38 cellular contexts compared by ENCODE assay signal in genomic region chr1:119919241-119919640, GRCh38. TPM values are rescaled to one million over a fixed set of nuclear protein-coding genes. Genes with fewer than 3 reads are reported as not detected.
"Had no signal": no experiment of that assay in that cellular context is flagged by ENCODE, and none has a peak within 500 bp of the region (broad histone marks: within the 10 kb centered on the region; RNA-seq: fewer than 3 reads in every experiment).

No MANE protein-coding gene starts in this region.

- H3K9ac ChIP-seq: KMS-11 had no signal

- H3K4me3 ChIP-seq: MG63 had no signal

- DNase-seq: Karpas-422, Kasumi-1, KBM-7, KG1, MG63, MM.1S, MV-4-11, NCI-H1048, NCI-H1092, NCI-H1092 treated with DMSO at 0.1 percent for 48 hours, NCI-H1105, NCI-H1105 treated with DMSO at 0.1 percent for 48 hours, NCI-H1417, NCI-H1417 treated with DMSO at 0.1 percent for 48 hours, NCI-H1436, NCI-H1436 treated with DMSO at 0.1 percent for 48 hours, NCI-H146, NCI-H1694, NCI-H1694 treated with DMSO at 0.1 percent for 48 hours, NCI-H187, NCI-H187 treated with DMSO at 0.1 percent for 48 hours, NCI-H1930, NCI-H2029, NCI-H2029 treated with DMSO at 0.1 percent for 48 hours, NCI-H2081, NCI-H2081 treated with DMSO at 0.1 percent for 48 hours, NCI-H2107, NCI-H2171, NCI-H2171 treated with DMSO at 0.1 percent for 48 hours, NCI-H2227 treated with DMSO at 0.1 percent for 48 hours, NCI-H226, NCI-H345, NCI-H446, NCI-H446 treated with DMSO at 0.1 percent for 48 hours had no signal

- H3K27ac ChIP-seq: KMS-11 had no signal

- H3K27me3 ChIP-seq: MG63 had no signal

- H3K9me3 ChIP-seq: MG63 had no signal

RNA-seq across cellular contexts. Expression of gene ADAM30, which starts 22.9 kb away (rescaled TPM):
- total RNA-seq: LHCN-M2, M059J, MCF 10A had no signal
